24 cellular contexts compared by ENCODE assay signal in genomic region chr16:53833145-53833544, GRCh38.
A peak's percentile ranks its signal among the peaks of the same experiment; 100 is the strongest.
DNase-seq lines count a peak whose midpoint lies in the region; ATAC-seq and TF ChIP-seq lines count a peak whose summit lies in the region.
"Had no signal": no experiment of that assay in that cellular context is flagged by ENCODE, and none has a peak within 500 bp of the region (broad histone marks: within the 10 kb centered on the region; RNA-seq: fewer than 3 reads in every experiment).

No MANE protein-coding gene starts in this region.

- H3K4me1 ChIP-seq in RWPE2 (ENCODE audit: insufficient read depth, poor library complexity, severe bottlenecking) (no peaks in the 10 kb centered on the region), foreskin keratinocyte (peaks cover 13% of the 10 kb centered on the region), GM23248 (ENCODE audit: insufficient read depth) (0 out of 2 replicates have a peak, but pooled peaks cover 5% of the 10 kb centered on the region)
- H3K4me1 ChIP-seq: BE2C, BLaER1 had no signal

- in situ Hi-C loops in GM23248 (cut with MboI): no loop called here

- H3K27ac ChIP-seq in RWPE2 (ENCODE audit: poor library complexity, severe bottlenecking): no peak overlapping the region
- H3K27ac ChIP-seq in foreskin keratinocyte: no peak overlapping the region
- H3K27ac ChIP-seq in GM23248: no peak overlapping the region
- H3K27ac ChIP-seq: BLaER1 had no signal

- BruUV-seq in MCF 10A (replicated peaks; lab: Mats Ljungman, UMichigan): no TSS peak

- H3K27ac Mint-ChIP-seq in MCF 10A (ENCODE audit: low read depth, unreplicated experiment): no peak overlapping the region

- intact Hi-C loops in MCF 10A (cut with micrococcal nuclease): no loop called here

- no peak overlapping the region for H2AFZ ChIP-seq in GM23248

- no peak overlapping the region for H3K9ac ChIP-seq in GM23248
- H3K9ac ChIP-seq: BLaER1 had no signal

- CTCF ChIA-PET in MCF 10A (lab: Yijun Ruan, JAX): no interaction called here

- no peak for DNase-seq in RWPE2 (ENCODE audit: low spot score)
- peak; percentile 30 for DNase-seq in epithelial cell of esophagus (ENCODE audit: low read depth)
- peak in 1 of 2 donors; percentile 56 for DNase-seq in foreskin keratinocyte
- DNase-seq in NCI-H2081 (lab: John Stamatoyannopoulos, UW): no peak
- DNase-seq in GM23248: no peak
- no peak for DNase-seq in MCF 10A (ENCODE audit: unreplicated experiment)
- DNase-seq: 8988T; ACHN; BE2C; C1 segment of cervical spinal cord; CD4-positive, alpha-beta memory T cell; CD4-positive, CD25-positive, alpha-beta regulatory T cell; CD8-positive, alpha-beta memory T cell; COR-L47; DMS 273 treated with DMSO at 0.1 percent for 48 hours; DMS153; DMS53; DMS79; DND-41; EL; GDM1 had no signal

- H3K9me2 ChIP-seq in GM23248 (ENCODE audit: insufficient read depth): no peaks in the 10 kb centered on the region

- POLR2A ChIA-PET in MCF 10A (lab: Yijun Ruan, JAX): interaction anchor here (1.6 kb wide), 1 partner anchor 18 kb away, joined by 3 read pairs; no protein-coding TSS in a partner anchor

- peaks cover 87% of the 10 kb centered on the region for H3K79me2 ChIP-seq in GM23248 (ENCODE audit: insufficient read depth)

- WGBS in GM23248 (ENCODE audit: low coverage in 1 of 2, low lambda C conversion rate in 2 of 2, missing lambda C conversion rate in 2 of 2), 2 experiments: 99% methylated on average over 4 of the region's 4 CpGs

- TF ChIP-seq CTCF in RWPE2 (IDR thresholded peaks at IDR 0.05; ENCODE audit: poor library complexity, severe bottlenecking) (no peak), epithelial cell of esophagus (IDR thresholded peaks at IDR 0.05; ENCODE audit: insufficient read depth, low read depth, low read length, missing control alignments) (no peak), foreskin keratinocyte (conservative IDR thresholded peaks at IDR 0.05) (no peak), MCF 10A (IDR thresholded peaks at IDR 0.05; ENCODE audit: unreplicated experiment) (no peak)

- H3F3A ChIP-seq in GM23248 (ENCODE audit: insufficient read depth): no peaks in the 10 kb centered on the region

- H4K20me1 ChIP-seq in GM23248 (ENCODE audit: insufficient read depth): no peaks in the 10 kb centered on the region

- H3K36me3 ChIP-seq in RWPE2 (ENCODE audit: low read depth): peaks cover 5% of the 10 kb centered on the region; the same call in 1 of the 2 replicates
- no peaks in the 10 kb centered on the region; the same call in 1 of the 2 replicates for H3K36me3 ChIP-seq in GM23248 (ENCODE audit: low read depth)
- H3K36me3 ChIP-seq: BE2C had no signal

- ATAC-seq in RWPE2 (ENCODE audit: low read depth) (peak; percentile 17; the same call in 1 of the 3 replicates), foreskin keratinocyte (peak; percentile 59)
- ATAC-seq: GM12878 had no signal

- peaks cover 8% of the 10 kb centered on the region for H3K36me3 Mint-ChIP-seq in MCF 10A (ENCODE audit: insufficient read depth, unreplicated experiment)

- H3K27me3 ChIP-seq in RWPE2 (ENCODE audit: insufficient read depth, poor library complexity, severe bottlenecking): no peaks in the 10 kb centered on the region
- no peaks in the 10 kb centered on the region for H3K27me3 ChIP-seq in foreskin keratinocyte
- no peaks in the 10 kb centered on the region for H3K27me3 ChIP-seq in GM23248 (replicated peaks; ENCODE audit: insufficient read depth)
- H3K27me3 ChIP-seq: BE2C, BLaER1 had no signal

- no peaks in the 10 kb centered on the region for H3K27me3 Mint-ChIP-seq in MCF 10A (ENCODE audit: insufficient read depth, unreplicated experiment)
- H3K27me3 Mint-ChIP-seq: CD4-positive, alpha-beta memory T cell; CD4-positive, CD25-positive, alpha-beta regulatory T cell; CD8-positive, alpha-beta memory T cell had no signal

- H3K4me2 ChIP-seq in GM23248 (ENCODE audit: unreplicated experiment): no peak overlapping the region
- H3K4me2 ChIP-seq: BLaER1 had no signal

- peaks cover 8% of the 10 kb centered on the region for H3K9me3 Mint-ChIP-seq in MCF 10A (ENCODE audit: unreplicated experiment)
- H3K9me3 Mint-ChIP-seq: CD8-positive, alpha-beta memory T cell had no signal

- no peak overlapping the region for H3K4me3 ChIP-seq in RWPE2 (ENCODE audit: severe bottlenecking)
- no peak overlapping the region for H3K4me3 ChIP-seq in epithelial cell of esophagus (ENCODE audit: low read length)
- H3K4me3 ChIP-seq in GM23248: no peak overlapping the region
- H3K4me3 ChIP-seq: BLaER1, GM12878 had no signal

- H3K4me3 Mint-ChIP-seq in MCF 10A (ENCODE audit: unreplicated experiment): no peak overlapping the region
- H3K4me3 Mint-ChIP-seq: CD14-positive monocyte; CD4-positive, alpha-beta memory T cell; CD4-positive, CD25-positive, alpha-beta regulatory T cell; CD8-positive, alpha-beta memory T cell had no signal

- no peaks in the 10 kb centered on the region for H3K9me3 ChIP-seq in RWPE2 (ENCODE audit: severe bottlenecking)
- H3K9me3 ChIP-seq in GM23248 (ENCODE audit: low read depth): no peaks in the 10 kb centered on the region
- H3K9me3 ChIP-seq: BE2C had no signal

- peaks cover 15% of the 10 kb centered on the region for H3K4me1 Mint-ChIP-seq in MCF 10A (ENCODE audit: insufficient read depth, unreplicated experiment)
- H3K4me1 Mint-ChIP-seq: CD14-positive monocyte had no signal
